ENCODE assay signal across 8 cellular contexts in genomic region chr1:100038401-100039306, GRCh38.
DNase-seq lines count a peak whose midpoint lies in the region; ATAC-seq, FAIRE-seq and TF ChIP-seq lines count a peak whose summit lies in the region.

No MANE protein-coding gene starts in this region.

- no peak for TF ChIP-seq CTCF in IMR-90 (conservative IDR thresholded peaks at IDR 0.05; ENCODE audit: low read depth, low read length)
- no peak for TF ChIP-seq CTCF in left ventricle myocardium inferior (IDR thresholded peaks at IDR 0.05; ENCODE audit: borderline replicate concordance)
- TF ChIP-seq CTCF in psoas muscle (IDR thresholded peaks at IDR 0.05), result no peak

- peak overlapping the region; percentile 99 for H3K27ac ChIP-seq in IMR-90 (ENCODE audit: insufficient read depth, low read length)
- peak overlapping the region; percentile 97 for H3K27ac ChIP-seq in left ventricle myocardium inferior (replicated peaks)
- peak overlapping the region; percentile 96 for H3K27ac ChIP-seq in psoas muscle

- H3K56ac ChIP-seq in IMR-90 (ENCODE audit: extremely low read depth, insufficient read depth, low read length), result peak overlapping the region; percentile 97

- peak overlapping the region; percentile 98 for H3K23ac ChIP-seq in IMR-90 (ENCODE audit: low read depth, low read length)

- no peak overlapping the region for H2BK15ac ChIP-seq in IMR-90 (ENCODE audit: low read depth, low read length)

- H3K27me3 ChIP-seq in IMR-90 (ENCODE audit: control insufficient read depth, insufficient read depth, low read length) (no peaks in the 10 kb centered on the region), adipocyte (replicated peaks; ENCODE audit: control insufficient read depth, insufficient read depth, low read length) (no peaks in the 10 kb centered on the region), left ventricle myocardium inferior (ENCODE audit: low read depth) (no peaks in the 10 kb centered on the region), psoas muscle (ENCODE audit: insufficient read depth in 3 of 3, low read length in 2 of 3) (no peaks in the 10 kb centered on the region)

- H3K36me3 ChIP-seq in IMR-90 (ENCODE audit: control insufficient read depth, insufficient read depth, low read length), result no peaks in the 10 kb centered on the region
- no peaks in the 10 kb centered on the region for H3K36me3 ChIP-seq in adipocyte (ENCODE audit: control insufficient read depth, insufficient read depth, low read length, severe bottlenecking)
- no peaks in the 10 kb centered on the region for H3K36me3 ChIP-seq in left ventricle myocardium inferior
- no peaks in the 10 kb centered on the region for H3K36me3 ChIP-seq in psoas muscle (ENCODE audit: insufficient read depth in 1 of 2, low read depth in 1 of 2)

- H3K14ac ChIP-seq in IMR-90 (replicated peaks; ENCODE audit: low read depth, low read length), result peak overlapping the region; percentile 99

- no peak for TF ChIP-seq RAD21 in IMR-90 (IDR thresholded peaks at IDR 0.05; ENCODE audit: low read length)

- H2BK5ac ChIP-seq in IMR-90 (ENCODE audit: low read depth, low read length, poor library complexity, severe bottlenecking), result peak overlapping the region; percentile 90

- peak overlapping the region; percentile 96 for H3K9ac ChIP-seq in IMR-90 (ENCODE audit: low read depth, low read length)
- peak overlapping the region; percentile 99 for H3K9ac ChIP-seq in adipocyte (ENCODE audit: low read length)

- H3K4me3 ChIP-seq in IMR-90 (ENCODE audit: insufficient read depth, low read depth, low read length), result peak overlapping the region; percentile 99
- peak overlapping the region; percentile 94 for H3K4me3 ChIP-seq in adipocyte (ENCODE audit: low read length)
- H3K4me3 ChIP-seq in left ventricle myocardium inferior, result peak overlapping the region; percentile 97
- H3K4me3 ChIP-seq in psoas muscle, result peak overlapping the region; percentile 92

- CTCF ChIA-PET in IMR-90 (lab: Yijun Ruan, JAX), result interaction anchor here (1.0 kb wide), 1 partner anchor 420 kb away, joined by 3 read pairs; no protein-coding TSS in a partner anchor

- intact Hi-C loops in IMR-90 (cut with micrococcal nuclease) (loop anchor here (1.0 to 2.0 kb wide), 3 partner anchors 95 to 420 kb away; partner anchors contain the start of gene TRMT13), left ventricle myocardium inferior (cut with micrococcal nuclease) (no loop called here), psoas muscle (cut with DNase I) (loop anchor here in 1 of 2 donors (5.0 to 10.0 kb wide), 2 partner anchors 66 to 234 kb away; no protein-coding TSS in a partner anchor)

- peak overlapping the region; percentile 93; the same call in 1 of the 2 replicates for H2AK5ac ChIP-seq in IMR-90 (ENCODE audit: low read depth, low read length)

- H3K9me1 ChIP-seq in IMR-90 (ENCODE audit: insufficient read depth, low read length), result peaks cover 2% of the 10 kb centered on the region; the same call in 1 of the 2 replicates

- POLR2A ChIA-PET in IMR-90 (lab: Charles Lee; ENCODE audit: unreplicated experiment), result no interaction called here

- peaks cover 30% of the 10 kb centered on the region for H4K20me1 ChIP-seq in IMR-90 (ENCODE audit: insufficient read depth, low read length)

- no peak for TF ChIP-seq POLR2A in IMR-90 (IDR thresholded peaks at IDR 0.05; ENCODE audit: low read depth, low read length)

- dilution Hi-C loops in IMR-90 (cut with HindIII; ENCODE audit: low sequenced_read_pairs, unreplicated experiment), result no loop called here

- peak overlapping the region; percentile 94 for H4K91ac ChIP-seq in IMR-90 (ENCODE audit: insufficient read depth, low read depth, low read length)

- H3K4me1 ChIP-seq in IMR-90 (ENCODE audit: control insufficient read depth, insufficient read depth, low read length), result no peaks in the 10 kb centered on the region
- H3K4me1 ChIP-seq in adipocyte (ENCODE audit: control insufficient read depth, insufficient read depth, low read length), result peaks cover 27% of the 10 kb centered on the region
- peaks cover 60% of the 10 kb centered on the region for H3K4me1 ChIP-seq in left ventricle myocardium inferior
- H3K4me1 ChIP-seq in psoas muscle, result peaks cover 42% of the 10 kb centered on the region

- peak; percentile 59 for ATAC-seq in GM21528 (IDR thresholded peaks at IDR 0.05; ENCODE audit: low FRiP score, unreplicated experiment)
- peak; percentile 61 for ATAC-seq in IMR-90 (ENCODE audit: low read depth)
- ATAC-seq in psoas muscle, result peak; percentile 53 to 65 (median 54)

- no peak for FAIRE-seq in urothelium cell line (lab: Jason Lieb, UNC)

- peaks cover 3 to 34% of the 10 kb centered on the region in 2 experiments; a peak in 2 of 4 replicates for H3K79me1 ChIP-seq in IMR-90 (ENCODE audit: low read depth in 1 of 2, low read length in 2 of 2)

- peak overlapping the region; percentile 88 for H3K4me2 ChIP-seq in IMR-90 (ENCODE audit: low read depth, low read length)

- peak overlapping the region; percentile 84 for H2BK120ac ChIP-seq in IMR-90 (ENCODE audit: low read depth, low read length)

- H2BK20ac ChIP-seq in IMR-90 (ENCODE audit: low read depth, low read length), result no peak overlapping the region

- H4K5ac ChIP-seq in IMR-90 (ENCODE audit: low read depth, low read length), result peak overlapping the region; percentile 85

- H4K8ac ChIP-seq in IMR-90 (ENCODE audit: low read depth in 2 of 2, low read length in 2 of 2), result peak overlapping the region; percentile 87 to 94

- WGBS in IMR-90 (ENCODE audit: extremely low coverage in 2 of 2, insufficient read length in 1 of 2), 2 experiments, result 0% methylated on average over 23 of the region's 70 CpGs; no CpG with 5 or more reads in 1 of the 2 experiments
- WGBS in psoas muscle, 3 donors, result 0 to 1% (median 0%) methylated on average over 60 to 70 of the region's 70 CpGs

- H2AFZ ChIP-seq in IMR-90 (replicated peaks; ENCODE audit: low read length, poor library complexity), result peak overlapping the region; percentile 98

- no peaks in the 10 kb centered on the region for H3K9me3 ChIP-seq in IMR-90 (ENCODE audit: control insufficient read depth, insufficient read depth, low read length)
- H3K9me3 ChIP-seq in adipocyte (ENCODE audit: control insufficient read depth, low read length), result no peaks in the 10 kb centered on the region
- no peaks in the 10 kb centered on the region for H3K9me3 ChIP-seq in left ventricle myocardium inferior (replicated peaks)
- no peaks in the 10 kb centered on the region for H3K9me3 ChIP-seq in psoas muscle

- H3K4ac ChIP-seq in IMR-90 (ENCODE audit: low read depth, low read length), result peak overlapping the region; percentile 98

- BruUV-seq in IMR-90 (replicated peaks; lab: Mats Ljungman, UMichigan), result no TSS peak

- H3K18ac ChIP-seq in IMR-90 (ENCODE audit: low read depth, low read length), result peak overlapping the region; percentile 84; the same call in 1 of the 2 replicates

- H2AK9ac ChIP-seq in IMR-90 (replicated peaks; ENCODE audit: low read depth, low read length, poor library complexity), result peak overlapping the region; percentile 93

- DNase-seq in DMS79 treated with DMSO at 0.1 percent for 48 hours (lab: John Stamatoyannopoulos, UW) (peak; percentile 61), IMR-90 (peak; percentile 72), SW480 (ENCODE audit: low spot score) (peak; percentile 77), adipocyte (ENCODE audit: low read depth) (peak; percentile 79), left ventricle myocardium inferior (peak; percentile 53), psoas muscle (peak; percentile 51 to 73), urothelium cell line (ENCODE audit: low spot score) (peak; percentile 32)

- in situ Hi-C loops in IMR-90 (cut with MboI; ENCODE audit: low sequenced_read_pairs), result no loop called here

TF ChIP-seq in IMR-90, 13 proteins besides CTCF, POLR2A, EP300 and RAD21:
- no peak for TF ChIP-seq ELK1 (IDR thresholded peaks at IDR 0.05; ENCODE audit: borderline replicate concordance, low read depth, low read length)
- peak; percentile 42; the same call in 1 of the 2 replicates for TF ChIP-seq MXI1 (IDR thresholded peaks at IDR 0.05; ENCODE audit: borderline replicate concordance, low read depth, low read length)
- no peak for TF ChIP-seq SMC3 (IDR thresholded peaks at IDR 0.05; ENCODE audit: low read depth, low read length)

Comparison
In these comparisons a context has a peak if more than half of its experiments do, and no peak if none do; other contexts are left out.
1. Peak in every context shown above with its lines: DNase-seq, ATAC-seq, H3K4me3 ChIP-seq and H3K27ac ChIP-seq.